ENCODE assay signal across 14 cellular contexts in genomic region chr12:116236986-116237385, GRCh38. TPM values are rescaled to one million over a fixed set of nuclear protein-coding genes. Genes with fewer than 3 reads are reported as not detected.
DNase-seq lines count a peak whose midpoint lies in the region; ATAC-seq and TF ChIP-seq lines count a peak whose summit lies in the region.
"Had no signal": no experiment of that assay in that cellular context is flagged by ENCODE, and none has a peak within 500 bp of the region (broad histone marks: within the 10 kb centered on the region; RNA-seq: fewer than 3 reads in every experiment).

No MANE protein-coding gene starts in this region.

- peaks cover 0 to 13% (median 0%) of the 10 kb centered on the region in 11 experiments; a peak in 7 of 22 replicates for H3K9me3 ChIP-seq in BLaER1 treated with 17β-estradiol and CSF1 and Interleukin-3, amounts not matched to agents 10 nM and 100 nM (replicated peaks in 1 of 11)
- no peaks in the 10 kb centered on the region for H3K9me3 ChIP-seq in naive thymus-derived CD4-positive, alpha-beta T cell (ENCODE audit: control insufficient read depth in 2 of 3, low read length in 3 of 3)
- H3K9me3 ChIP-seq: mucosa of descending colon, right lobe of liver had no signal

- H3K27ac ChIP-seq in BLaER1 treated with 17β-estradiol and CSF1 and Interleukin-3, amounts not matched to agents 10 nM and 100 nM, result peak overlapping the region in 2 of 11 experiments; percentile 7 to 27; a peak in 1 of 22 replicates
- H3K27ac ChIP-seq in naive thymus-derived CD4-positive, alpha-beta T cell (ENCODE audit: low read depth, low read length), result no peak overlapping the region
- H3K27ac ChIP-seq: right lobe of liver, VCaP had no signal

- peaks cover 11 to 49% (median 37%) of the 10 kb centered on the region in 11 experiments; a peak in 21 of 22 replicates for H3K36me3 ChIP-seq in BLaER1 treated with 17β-estradiol and CSF1 and Interleukin-3, amounts not matched to agents 10 nM and 100 nM
- no peaks in the 10 kb centered on the region for H3K36me3 ChIP-seq in naive thymus-derived CD4-positive, alpha-beta T cell (ENCODE audit: control insufficient read depth in 2 of 3, insufficient read depth in 3 of 3, low read length in 3 of 3)
- H3K36me3 ChIP-seq: right lobe of liver had no signal

- no peak for ATAC-seq in naive thymus-derived CD4-positive, alpha-beta T cell
- ATAC-seq in HG03045 (IDR thresholded peaks at IDR 0.05; ENCODE audit: unreplicated experiment), result no peak
- no peak for ATAC-seq in HG03159 (IDR thresholded peaks at IDR 0.05; ENCODE audit: unreplicated experiment)
- ATAC-seq: esophagus mucosa had no signal

- H3K27me3 Mint-ChIP-seq in HFFc6 (ENCODE audit: insufficient read depth), result no peaks in the 10 kb centered on the region
- H3K27me3 Mint-ChIP-seq in naive thymus-derived CD4-positive, alpha-beta T cell, result no peaks in the 10 kb centered on the region

- H3K4me1 ChIP-seq in BLaER1 treated with 17β-estradiol and CSF1 and Interleukin-3, amounts not matched to agents 10 nM and 100 nM, result peaks cover 15 to 53% (median 31%) of the 10 kb centered on the region in 10 experiments
- H3K4me1 ChIP-seq in naive thymus-derived CD4-positive, alpha-beta T cell (ENCODE audit: control insufficient read depth in 2 of 2, insufficient read depth in 2 of 2, low read length in 2 of 2), result peaks cover 0 to 18% of the 10 kb centered on the region in 2 donors

- CTCF ChIA-PET in naive thymus-derived CD4-positive, alpha-beta T cell (lab: Charles Lee), result interaction anchor here (0.6 to 2.3 kb wide), 3 partner anchors 11 to 363 kb away, joined by 3 to 9 read pairs (median 7); no protein-coding TSS in a partner anchor

- H3K9me3 Mint-ChIP-seq in HFFc6, result no peaks in the 10 kb centered on the region
- H3K9me3 Mint-ChIP-seq in naive thymus-derived CD4-positive, alpha-beta T cell, result no peaks in the 10 kb centered on the region

- TF ChIP-seq CTCF in HFFc6 (IDR thresholded peaks at IDR 0.05), result no peak

- intact Hi-C loops in naive thymus-derived CD4-positive, alpha-beta T cell (cut with micrococcal nuclease), result loop anchor here (1.0 to 5.0 kb wide), 9 partner anchors 39 to 472 kb away; partner anchors contain the start of gene MED13L (in 1 of the 2)

- H3K27ac Mint-ChIP-seq in HFFc6, result peak overlapping the region; percentile 19
- H3K27ac Mint-ChIP-seq in naive thymus-derived CD4-positive, alpha-beta T cell, result peak overlapping the region in 8 of 9 donors; percentile 33 to 89 (median 83)

- H3K27me3 ChIP-seq in BLaER1 treated with 17β-estradiol and CSF1 and Interleukin-3, amounts not matched to agents 10 nM and 100 nM, result no peaks in the 10 kb centered on the region
- no peaks in the 10 kb centered on the region for H3K27me3 ChIP-seq in naive thymus-derived CD4-positive, alpha-beta T cell (ENCODE audit: control insufficient read depth in 2 of 2, insufficient read depth in 2 of 2, low read length in 2 of 2)
- H3K27me3 ChIP-seq: right lobe of liver had no signal

- no peak overlapping the region for H3K4me3 Mint-ChIP-seq in HFFc6
- peak overlapping the region; percentile 3 to 71 (median 44) for H3K4me3 Mint-ChIP-seq in naive thymus-derived CD4-positive, alpha-beta T cell

- H4K20me1 ChIP-seq in BLaER1 treated with 17β-estradiol and CSF1 and Interleukin-3, amounts not matched to agents 10 nM and 100 nM, result peaks cover 92 to 100% (median 98%) of the 10 kb centered on the region in 11 experiments

- H3K4me1 Mint-ChIP-seq in HFFc6 (ENCODE audit: low read depth), result peaks cover 47% of the 10 kb centered on the region
- H3K4me1 Mint-ChIP-seq in naive thymus-derived CD4-positive, alpha-beta T cell, result peaks cover 25 to 72% (median 60%) of the 10 kb centered on the region in 7 donors

- no peak overlapping the region for H3K4me3 ChIP-seq in BLaER1 treated with 17β-estradiol and CSF1 and Interleukin-3, amounts not matched to agents 10 nM and 100 nM
- no peak overlapping the region for H3K4me3 ChIP-seq in naive thymus-derived CD4-positive, alpha-beta T cell (ENCODE audit: low read length)
- H3K4me3 ChIP-seq: mucosa of descending colon, right lobe of liver had no signal

- POLR2A ChIA-PET in naive thymus-derived CD4-positive, alpha-beta T cell (lab: Charles Lee), result interaction anchor here (0.5 kb wide), 1 partner anchor 16 kb away, joined by 6 read pairs; no protein-coding TSS in a partner anchor

- no peak for DNase-seq in HFFc6
- peak; percentile 22 for DNase-seq in astrocyte of the hippocampus (ENCODE audit: low read depth, low spot score)
- DNase-seq in naive thymus-derived CD4-positive, alpha-beta T cell, result no peak
- DNase-seq in NCI-H2081 treated with DMSO at 0.1 percent for 48 hours (lab: John Stamatoyannopoulos, UW), result no peak
- DNase-seq in islet precursor cell, result no peak
- DNase-seq: Calu3, mucosa of descending colon, NCI-H510A treated with DMSO at 0.1 percent for 48 hours, right lobe of liver had no signal

- H3K4me2 ChIP-seq in BLaER1 treated with 17β-estradiol and CSF1 and Interleukin-3, amounts not matched to agents 10 nM and 100 nM, result peak overlapping the region in 10 of 11 experiments; percentile 5 to 44 (median 24); a peak in 13 of 22 replicates

- H3K9ac ChIP-seq in BLaER1 treated with 17β-estradiol and CSF1 and Interleukin-3, amounts not matched to agents 10 nM and 100 nM, result 0 out of 22 replicates have a peak overlapping the region, but pooled peaks of 2 of the 11 experiments have one; percentile 3 to 21

- no peaks in the 10 kb centered on the region for H3K36me3 Mint-ChIP-seq in HFFc6 (ENCODE audit: low read depth)
- peaks cover 0 to 8% (median 4%) of the 10 kb centered on the region in 5 donors for H3K36me3 Mint-ChIP-seq in naive thymus-derived CD4-positive, alpha-beta T cell

RNA-seq across cellular contexts. Expression of gene MED13L, which starts 40.5 kb away (rescaled TPM):
- total RNA-seq in HFFc6 (2021; fragmentation: NEBNext Ultra II Directional; extraction: Animal tissue kit (Norgen Biotek cat#: 25700)), result 10 to 100 TPM; 74.5 to 84.2 (median 77.7) TPM
- total RNA-seq in naive thymus-derived CD4-positive, alpha-beta T cell, result 100 to 1,000 TPM in 4 of 5 experiments, 10 to 100 TPM in 1; 94.0 to 283 (median 180) TPM
- 10 to 100 TPM in 1 of 2 donors, 1 to 10 TPM in 1; 8.3 to 12.9 TPM for polyA plus RNA-seq in naive thymus-derived CD4-positive, alpha-beta T cell
